In the genomic region with DNA sequence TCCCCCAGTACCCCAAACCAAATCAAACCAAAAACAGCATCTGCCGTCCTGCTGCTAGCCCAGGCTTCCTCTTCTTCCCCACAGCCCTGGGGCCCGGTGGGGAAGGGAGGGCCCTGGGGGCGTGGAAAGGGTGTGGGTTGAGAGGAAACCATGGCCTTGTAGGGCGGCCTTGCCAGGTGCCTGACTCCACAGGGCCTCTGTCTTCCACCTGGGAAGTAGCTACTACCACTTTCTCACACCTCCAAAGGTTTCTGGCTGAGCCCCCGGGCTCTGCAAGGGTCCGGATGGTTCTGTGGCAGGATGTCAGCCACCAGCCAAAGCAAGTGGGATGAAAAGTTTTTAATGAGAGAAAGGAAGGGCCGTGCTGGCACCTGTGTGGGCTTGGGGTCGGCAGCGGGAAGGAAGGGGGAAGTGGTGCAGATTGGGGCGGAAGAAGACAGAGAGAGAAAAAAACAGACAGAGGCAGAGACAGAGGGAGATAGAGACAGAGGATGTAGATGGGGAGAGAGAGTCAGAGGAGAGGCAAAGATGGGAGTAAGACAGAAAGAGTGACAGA, we compare ENCODE assay signal across 10 cellular contexts. TPM values are rescaled to one million over a fixed set of nuclear protein-coding genes. Genes with fewer than 3 reads are reported as not detected.
A peak's percentile ranks its signal among the peaks of the same experiment; 100 is the strongest.
DNase-seq lines count a peak whose midpoint lies in the region; ATAC-seq and TF ChIP-seq lines count a peak whose summit lies in the region.
"Had no signal": no experiment of that assay in that cellular context is flagged by ENCODE, and none has a peak within 500 bp of the region (broad histone marks: within the 10 kb centered on the region; RNA-seq: fewer than 3 reads in every experiment).

No MANE protein-coding gene starts in this region.

- DNase-seq in CD14-positive monocyte (ENCODE audit: low spot score) (peak; percentile 62), SKM-1 treated with dmso at 0.1 percent for 144 hours (lab: John Stamatoyannopoulos, UW; ENCODE audit: unreplicated experiment) (peak; percentile 57), DMS 273 treated with DMSO at 0.1 percent for 48 hours (lab: John Stamatoyannopoulos, UW) (no peak), ovary (no peak)
- peak; percentile 70 for DNase-seq in activated naive CD8-positive, alpha-beta T cell treated with anti-CD3 and anti-CD28 coated beads for 36 hours
- DNase-seq in stimulated activated CD4-positive, alpha-beta T cell treated with anti-CD3 and anti-CD28 coated beads, Interleukin-4, amount 100 ng/mL, for 1 hour = peak; percentile 44

- no peak for TF ChIP-seq EP300 in ovary (IDR thresholded peaks at IDR 0.05)

- peaks cover 0 to 2% (median 0%) of the 10 kb centered on the region in 3 donors for H3K27me3 Mint-ChIP-seq in CD14-positive monocyte (ENCODE audit: low read depth in 3 of 3)
- H3K27me3 Mint-ChIP-seq in activated naive CD8-positive, alpha-beta T cell treated with anti-CD3 and anti-CD28 coated beads for 36 hours = no peaks in the 10 kb centered on the region

- H3K36me3 ChIP-seq in ovary = no peaks in the 10 kb centered on the region

- H3K9me3 Mint-ChIP-seq in CD14-positive monocyte = peaks cover 0 to 8% (median 0%) of the 10 kb centered on the region in 7 donors
- H3K9me3 Mint-ChIP-seq in activated naive CD8-positive, alpha-beta T cell treated with anti-CD3 and anti-CD28 coated beads for 36 hours = no peaks in the 10 kb centered on the region

- H3K36me3 Mint-ChIP-seq in CD14-positive monocyte = peaks cover 35 to 61% of the 10 kb centered on the region in 2 donors
- peaks cover 27% of the 10 kb centered on the region for H3K36me3 Mint-ChIP-seq in activated naive CD8-positive, alpha-beta T cell treated with anti-CD3 and anti-CD28 coated beads for 36 hours

- intact Hi-C loops in CD14-positive monocyte (cut with micrococcal nuclease) = no loop called here
- intact Hi-C loops in ovary (cut with DNase I) = no loop called here

- no peak overlapping the region for H3K4me3 ChIP-seq in ovary

- peak overlapping the region; percentile 55 to 88 (median 74) for H3K27ac Mint-ChIP-seq in CD14-positive monocyte
- peak overlapping the region; percentile 93 for H3K27ac Mint-ChIP-seq in activated naive CD8-positive, alpha-beta T cell treated with anti-CD3 and anti-CD28 coated beads for 36 hours

- H3K27ac ChIP-seq in ovary = no peak overlapping the region
- H3K27ac ChIP-seq: C4-2B had no signal

- H3K9me3 ChIP-seq in ovary = no peaks in the 10 kb centered on the region

- no peaks in the 10 kb centered on the region for H3K4me1 ChIP-seq in ovary (ENCODE audit: insufficient read depth)

- H3K27me3 ChIP-seq in ovary = no peaks in the 10 kb centered on the region

- TF ChIP-seq CTCF in CD14-positive monocyte (IDR thresholded peaks at IDR 0.05) = no peak
- no peak for TF ChIP-seq CTCF in ovary (IDR thresholded peaks at IDR 0.05)

- H3K4me3 Mint-ChIP-seq in CD14-positive monocyte = peak overlapping the region; percentile 32 to 74
- peak overlapping the region; percentile 77 for H3K4me3 Mint-ChIP-seq in activated naive CD8-positive, alpha-beta T cell treated with anti-CD3 and anti-CD28 coated beads for 36 hours

- H3K4me1 Mint-ChIP-seq in CD14-positive monocyte = peaks cover 68% of the 10 kb centered on the region
- peaks cover 61% of the 10 kb centered on the region for H3K4me1 Mint-ChIP-seq in activated naive CD8-positive, alpha-beta T cell treated with anti-CD3 and anti-CD28 coated beads for 36 hours

- no peak for TF ChIP-seq POLR2A in ovary (IDR thresholded peaks at IDR 0.05)

- 67 to 72% (median 72%) methylated on average over 10 of the region's 10 CpGs for whole genome bisulfite sequencing in ovary, 3 donors

- ATAC-seq in GM21723 (IDR thresholded peaks at IDR 0.05; ENCODE audit: unreplicated experiment) (peak; percentile 84), GM18520 (IDR thresholded peaks at IDR 0.05; ENCODE audit: unreplicated experiment) (no peak)

RNA-seq across cellular contexts. Expression of a gene that starts 10.5 kb away (rescaled TPM):
- polyA plus RNA-seq in CD14-positive monocyte (10 to 100 TPM; 62.8 to 69.5 TPM), ovary (10 to 100 TPM; 14.7 to 15.0 TPM)
- 10 to 100 TPM; 32.1 to 35.0 TPM for total RNA-seq in activated naive CD8-positive, alpha-beta T cell treated with anti-CD3 and anti-CD28 coated beads for 36 hours
- total RNA-seq in ovary = 10 to 100 TPM; 10.5 to 28.5 (median 15.5) TPM

RNA-seq across cellular contexts. Expression of a gene that starts 38.4 kb away (rescaled TPM):
- 1 to 10 TPM in 1 of 2 donors, under 1 TPM in 1; 0.78 to 1.6 TPM for polyA plus RNA-seq in CD14-positive monocyte
- not detected for total RNA-seq in activated naive CD8-positive, alpha-beta T cell treated with anti-CD3 and anti-CD28 coated beads for 36 hours
- 1 to 10 TPM in 1 of 7 donors, under 1 TPM in 4, not detected in 2; 0.26 to 1.4 (median 0.34) TPM for total RNA-seq in ovary
- under 1 TPM; 0.48 to 0.80 TPM for polyA plus RNA-seq in ovary
- total RNA-seq: kidney epithelial cell had no signal

RNA-seq across cellular contexts. Expression of a gene that starts 42.4 kb away (rescaled TPM):
- polyA plus RNA-seq in CD14-positive monocyte (not detected), ovary (not detected)
- total RNA-seq in activated naive CD8-positive, alpha-beta T cell treated with anti-CD3 and anti-CD28 coated beads for 36 hours = not detected
- under 1 TPM in 1 of 7 donors, not detected in 6; 0.59 TPM for total RNA-seq in ovary
- total RNA-seq: kidney epithelial cell had no signal

Comparison
In these comparisons a context has a peak if more than half of its experiments do, and no peak if none do; other contexts are left out.
1. DNase-seq: peak in CD14-positive monocyte (single experiment), SKM-1 treated with dmso at 0.1 percent for 144 hours (single experiment), activated naive CD8-positive, alpha-beta T cell treated with anti-CD3 and anti-CD28 coated beads for 36 hours (single experiment) and stimulated activated CD4-positive, alpha-beta T cell treated with anti-CD3 and anti-CD28 coated beads, Interleukin-4, amount 100 ng/mL, for 1 hour (single experiment); none in DMS 273 treated with DMSO at 0.1 percent for 48 hours (single experiment) and ovary (0 of 5).